Comparison of ENCODE assay signal across 9 cellular contexts in the genomic region with DNA sequence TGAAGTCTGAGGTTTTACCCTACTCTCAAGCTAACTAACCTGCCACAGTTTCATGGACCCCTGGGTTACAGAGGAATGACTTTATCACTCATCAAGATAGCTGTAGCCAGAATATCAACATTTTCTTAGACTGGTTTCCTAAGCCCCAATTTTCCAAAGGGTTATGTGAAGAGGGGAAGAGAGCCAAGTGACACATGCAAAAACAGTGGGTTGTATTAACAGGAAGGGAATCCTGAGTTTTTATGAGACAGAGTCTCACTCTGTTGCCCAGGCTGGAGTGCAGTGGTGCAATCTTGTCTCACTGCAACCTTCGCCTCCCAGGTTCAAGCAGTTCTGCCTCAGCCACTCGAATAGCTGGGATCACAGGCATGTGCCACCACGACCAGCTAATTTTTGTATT. TPM values are rescaled to one million over a fixed set of nuclear protein-coding genes. Genes with fewer than 3 reads are reported as not detected.
DNase-seq lines count a peak whose midpoint lies in the region; ATAC-seq and TF ChIP-seq lines count a peak whose summit lies in the region.
"Had no signal": no experiment of that assay in that cellular context is flagged by ENCODE, and none has a peak within 500 bp of the region (broad histone marks: within the 10 kb centered on the region; RNA-seq: fewer than 3 reads in every experiment).

No MANE protein-coding gene starts in this region.

- H3K4me3 ChIP-seq in thymus (ENCODE audit: low read length) = no peak overlapping the region

- no peaks in the 10 kb centered on the region for H3K27me3 ChIP-seq in thymus (ENCODE audit: control insufficient read depth, insufficient read depth)

- no peak for DNase-seq in activated CD4-positive, alpha-beta T cell treated with anti-CD3 and anti-CD28 coated beads, Interleukin-2, amount 10 ng/mL, durations not matched to agents 7 days and 5 days
- no peak for DNase-seq in activated CD4-positive, alpha-beta T cell treated with anti-CD3 and anti-CD28 coated beads, Interleukin-2, amount 50 U/mL, for 1 hour
- no peak for DNase-seq in central memory CD8-positive, alpha-beta T cell (ENCODE audit: low spot score in 2 of 2)
- no peak for DNase-seq in GOT3 (lab: John Stamatoyannopoulos, UW)
- DNase-seq in activated gamma-delta T cell (lab: John Stamatoyannopoulos, UW) = no peak

- CTCF ChIA-PET in activated CD4-positive, alpha-beta T cell treated with anti-CD3 and anti-CD28 coated beads, Interleukin-2, amount 10 ng/mL, durations not matched to agents 7 days and 5 days (lab: Charles Lee) = interaction anchor here (0.9 to 2.1 kb wide), 2 partner anchors 18 to 33 kb away, joined by 3 to 9 read pairs; no protein-coding TSS in a partner anchor

- peak overlapping the region; percentile 90 for H3K27ac Mint-ChIP-seq in activated CD4-positive, alpha-beta T cell treated with anti-CD3 and anti-CD28 coated beads, Interleukin-2, amount 10 ng/mL, durations not matched to agents 7 days and 5 days
- H3K27ac Mint-ChIP-seq in central memory CD8-positive, alpha-beta T cell (ENCODE audit: low read depth) = peak overlapping the region; percentile 22
- H3K27ac Mint-ChIP-seq: nephron had no signal

- peaks cover 18% of the 10 kb centered on the region for H3K36me3 Mint-ChIP-seq in activated CD4-positive, alpha-beta T cell treated with anti-CD3 and anti-CD28 coated beads, Interleukin-2, amount 10 ng/mL, durations not matched to agents 7 days and 5 days (ENCODE audit: low read depth)
- H3K36me3 Mint-ChIP-seq in central memory CD8-positive, alpha-beta T cell (ENCODE audit: insufficient read depth) = peaks cover 3% of the 10 kb centered on the region

- no peak overlapping the region for H3K4me3 Mint-ChIP-seq in activated CD4-positive, alpha-beta T cell treated with anti-CD3 and anti-CD28 coated beads, Interleukin-2, amount 10 ng/mL, durations not matched to agents 7 days and 5 days
- H3K4me3 Mint-ChIP-seq in central memory CD8-positive, alpha-beta T cell = no peak overlapping the region
- H3K4me3 Mint-ChIP-seq: nephron had no signal

- H3K9me3 Mint-ChIP-seq in activated CD4-positive, alpha-beta T cell treated with anti-CD3 and anti-CD28 coated beads, Interleukin-2, amount 10 ng/mL, durations not matched to agents 7 days and 5 days = no peaks in the 10 kb centered on the region
- no peaks in the 10 kb centered on the region for H3K9me3 Mint-ChIP-seq in central memory CD8-positive, alpha-beta T cell
- H3K9me3 Mint-ChIP-seq: nephron had no signal

- POLR2A ChIA-PET in activated CD4-positive, alpha-beta T cell treated with anti-CD3 and anti-CD28 coated beads, Interleukin-2, amount 10 ng/mL, durations not matched to agents 7 days and 5 days (lab: Charles Lee) = no interaction called here

- H3K4me1 ChIP-seq in thymus (ENCODE audit: control insufficient read depth, insufficient read depth, low read length) = peaks cover 24% of the 10 kb centered on the region

- 83% methylated on average over 3 of the region's 3 CpGs for WGBS in thymus

- no peaks in the 10 kb centered on the region for H3K36me3 ChIP-seq in thymus (ENCODE audit: control insufficient read depth, insufficient read depth)

- no peaks in the 10 kb centered on the region for H3K27me3 Mint-ChIP-seq in activated CD4-positive, alpha-beta T cell treated with anti-CD3 and anti-CD28 coated beads, Interleukin-2, amount 10 ng/mL, durations not matched to agents 7 days and 5 days
- H3K27me3 Mint-ChIP-seq in central memory CD8-positive, alpha-beta T cell = no peaks in the 10 kb centered on the region

- peaks cover 50% of the 10 kb centered on the region for H3K4me1 Mint-ChIP-seq in activated CD4-positive, alpha-beta T cell treated with anti-CD3 and anti-CD28 coated beads, Interleukin-2, amount 10 ng/mL, durations not matched to agents 7 days and 5 days
- peaks cover 49% of the 10 kb centered on the region for H3K4me1 Mint-ChIP-seq in central memory CD8-positive, alpha-beta T cell

- no peaks in the 10 kb centered on the region for H3K9me3 ChIP-seq in thymus (ENCODE audit: control insufficient read depth)

- peak; percentile 2 for ATAC-seq in HG03066 (IDR thresholded peaks at IDR 0.05; ENCODE audit: low read depth, unreplicated experiment)
- no peak for ATAC-seq in central memory CD8-positive, alpha-beta T cell (replicated peaks; ENCODE audit: extremely low read depth, poor library complexity, severe bottlenecking)
- no peak for ATAC-seq in SK-N-SH treated with all-trans-retinoic acid at 6 μM for 48 hours

- peak overlapping the region; percentile 79 for H3K27ac ChIP-seq in thymus (ENCODE audit: low read depth)

TF ChIP-seq in SK-N-SH treated with all-trans-retinoic acid at 6 μM for 48 hours, 23 proteins besides CTCF, POLR2A, EP300 and RAD21:
- TF ChIP-seq RARB (CRISPR knock-in tag; IDR thresholded peaks at IDR 0.05) = no peak
- TF ChIP-seq, protein P1, sequence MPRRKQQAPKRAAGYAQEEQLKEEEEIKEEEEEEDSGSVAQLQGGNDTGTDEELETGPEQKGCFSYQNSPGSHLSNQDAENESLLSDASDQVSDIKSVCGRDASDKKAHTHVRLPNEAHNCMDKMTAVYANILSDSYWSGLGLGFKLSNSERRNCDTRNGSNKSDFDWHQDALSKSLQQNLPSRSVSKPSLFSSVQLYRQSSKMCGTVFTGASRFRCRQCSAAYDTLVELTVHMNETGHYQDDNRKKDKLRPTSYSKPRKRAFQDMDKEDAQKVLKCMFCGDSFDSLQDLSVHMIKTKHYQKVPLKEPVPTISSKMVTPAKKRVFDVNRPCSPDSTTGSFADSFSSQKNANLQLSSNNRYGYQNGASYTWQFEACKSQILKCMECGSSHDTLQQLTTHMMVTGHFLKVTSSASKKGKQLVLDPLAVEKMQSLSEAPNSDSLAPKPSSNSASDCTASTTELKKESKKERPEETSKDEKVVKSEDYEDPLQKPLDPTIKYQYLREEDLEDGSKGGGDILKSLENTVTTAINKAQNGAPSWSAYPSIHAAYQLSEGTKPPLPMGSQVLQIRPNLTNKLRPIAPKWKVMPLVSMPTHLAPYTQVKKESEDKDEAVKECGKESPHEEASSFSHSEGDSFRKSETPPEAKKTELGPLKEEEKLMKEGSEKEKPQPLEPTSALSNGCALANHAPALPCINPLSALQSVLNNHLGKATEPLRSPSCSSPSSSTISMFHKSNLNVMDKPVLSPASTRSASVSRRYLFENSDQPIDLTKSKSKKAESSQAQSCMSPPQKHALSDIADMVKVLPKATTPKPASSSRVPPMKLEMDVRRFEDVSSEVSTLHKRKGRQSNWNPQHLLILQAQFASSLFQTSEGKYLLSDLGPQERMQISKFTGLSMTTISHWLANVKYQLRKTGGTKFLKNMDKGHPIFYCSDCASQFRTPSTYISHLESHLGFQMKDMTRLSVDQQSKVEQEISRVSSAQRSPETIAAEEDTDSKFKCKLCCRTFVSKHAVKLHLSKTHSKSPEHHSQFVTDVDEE (CRISPR knock-in tag; IDR thresholded peaks at IDR 0.05) = no peak
- TF ChIP-seq OSR1 (CRISPR knock-in tag; IDR thresholded peaks at IDR 0.05) = no peak
- TF ChIP-seq ZFP3 (CRISPR knock-in tag; IDR thresholded peaks at IDR 0.05) = no peak
- TF ChIP-seq ZNF8 (CRISPR knock-in tag; IDR thresholded peaks at IDR 0.05) = no peak
- no peak for TF ChIP-seq SNAI2 (CRISPR knock-in tag; IDR thresholded peaks at IDR 0.05)
- no peak for TF ChIP-seq TOX (CRISPR knock-in tag; IDR thresholded peaks at IDR 0.05; ENCODE audit: borderline replicate concordance)

RNA-seq across cellular contexts. Expression of a gene that starts 5.4 kb away (rescaled TPM):
- total RNA-seq in activated CD4-positive, alpha-beta T cell treated with anti-CD3 and anti-CD28 coated beads, Interleukin-2, amount 10 ng/mL, durations not matched to agents 7 days and 5 days = 10 to 100 TPM; 71.4 to 74.5 TPM
- 12.3 TPM for polyA plus RNA-seq in thymus

RNA-seq across cellular contexts. Expression of a gene that starts 48.0 kb away (rescaled TPM):
- total RNA-seq in activated CD4-positive, alpha-beta T cell treated with anti-CD3 and anti-CD28 coated beads, Interleukin-2, amount 10 ng/mL, durations not matched to agents 7 days and 5 days = not detected
- 0.82 TPM for polyA plus RNA-seq in thymus
